ENCODE assay signal across 9 cellular contexts in the genomic region with DNA sequence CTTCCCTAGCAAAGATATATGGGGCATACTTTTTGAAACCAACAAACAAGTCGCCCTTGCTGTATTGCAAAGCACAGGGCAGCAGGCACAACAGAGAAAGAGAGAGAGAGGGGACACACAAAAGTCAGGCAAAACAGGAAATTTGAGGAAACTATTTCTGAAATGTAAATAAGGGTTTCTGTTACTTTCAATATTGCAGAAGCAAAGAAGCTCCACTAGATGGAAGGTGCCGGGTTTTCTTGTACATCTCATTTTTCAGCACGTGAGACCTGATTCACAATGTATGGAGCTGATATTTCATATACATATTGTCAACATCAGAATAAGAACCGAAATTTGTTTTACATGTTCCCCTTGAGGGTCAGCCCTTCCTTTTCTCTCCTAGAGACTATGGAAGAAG.
A peak's percentile ranks its signal among the peaks of the same experiment; 100 is the strongest.
DNase-seq lines count a peak whose midpoint lies in the region; ATAC-seq lines count a peak whose summit lies in the region.
"Had no signal": no experiment of that assay in that cellular context is flagged by ENCODE, and none has a peak within 500 bp of the region (broad histone marks: within the 10 kb centered on the region; RNA-seq: fewer than 3 reads in every experiment).

No MANE protein-coding gene starts in this region.

- no peaks in the 10 kb centered on the region for H3K9me3 ChIP-seq in mesenchymal stem cell (ENCODE audit: control insufficient read depth, low read length)

- no peak overlapping the region for H3K4ac ChIP-seq in mesenchymal stem cell (ENCODE audit: low read depth in 1 of 2, low read length in 2 of 2)

- H3K27ac ChIP-seq in mesenchymal stem cell (ENCODE audit: low read length, poor library complexity, severe bottlenecking), result no peak overlapping the region

- no peak overlapping the region for H2AK5ac ChIP-seq in mesenchymal stem cell (ENCODE audit: low read length, severe bottlenecking)

- DNase-seq in CD1c-positive myeloid dendritic cell (ENCODE audit: extremely low spot score) (peak; percentile 43), mesenchymal stem cell (peak; percentile 22), NCI-H748 (lab: John Stamatoyannopoulos, UW; ENCODE audit: unreplicated experiment) (no peak), islet precursor cell (no peak)
- DNase-seq in activated CD4-positive, alpha-beta memory T cell treated with anti-CD3 and anti-CD28 coated beads for 36 hours, result no peak
- DNase-seq: NCI-H524 had no signal

- H3K18ac ChIP-seq in mesenchymal stem cell (ENCODE audit: low read depth in 1 of 2, low read length in 2 of 2), result no peak overlapping the region

- no peak overlapping the region for H3K9ac ChIP-seq in mesenchymal stem cell (ENCODE audit: low read length)

- H2BK120ac ChIP-seq in mesenchymal stem cell (ENCODE audit: low read depth, low read length), result no peak overlapping the region

- H4K8ac ChIP-seq in mesenchymal stem cell (ENCODE audit: low read length), result no peak overlapping the region

- H3K36me3 ChIP-seq in mesenchymal stem cell (ENCODE audit: control insufficient read depth in 1 of 2, insufficient read depth in 2 of 2, low read depth in 1 of 2, low read length in 2 of 2), result no peaks in the 10 kb centered on the region

- H2BK12ac ChIP-seq in mesenchymal stem cell (ENCODE audit: low read length in 2 of 2), result no peak overlapping the region

- no peak overlapping the region for H2AFZ ChIP-seq in mesenchymal stem cell (ENCODE audit: low read depth, low read length)

- H2BK5ac ChIP-seq in mesenchymal stem cell (ENCODE audit: low read depth, low read length, poor library complexity, severe bottlenecking), result no peak overlapping the region

- no peak overlapping the region for H2BK15ac ChIP-seq in mesenchymal stem cell (ENCODE audit: low read depth, poor library complexity, severe bottlenecking)

- H3K79me1 ChIP-seq in mesenchymal stem cell (replicated peaks; ENCODE audit: low read length, poor library complexity, severe bottlenecking), result peaks cover 13% of the 10 kb centered on the region

- H3K4me1 Mint-ChIP-seq in activated CD4-positive, alpha-beta memory T cell treated with anti-CD3 and anti-CD28 coated beads for 36 hours (ENCODE audit: low read depth), result peaks cover 94% of the 10 kb centered on the region

- no peak overlapping the region for H3K23ac ChIP-seq in mesenchymal stem cell (ENCODE audit: low read length in 2 of 2)

- peaks cover 3% of the 10 kb centered on the region for H3K36me3 Mint-ChIP-seq in activated CD4-positive, alpha-beta memory T cell treated with anti-CD3 and anti-CD28 coated beads for 36 hours

- peak overlapping the region; percentile 71 for H3K4me3 Mint-ChIP-seq in activated CD4-positive, alpha-beta memory T cell treated with anti-CD3 and anti-CD28 coated beads for 36 hours

- H4K91ac ChIP-seq in mesenchymal stem cell (ENCODE audit: low read length), result no peak overlapping the region

- H3K27me3 Mint-ChIP-seq in activated CD4-positive, alpha-beta memory T cell treated with anti-CD3 and anti-CD28 coated beads for 36 hours, result no peaks in the 10 kb centered on the region

- no peaks in the 10 kb centered on the region for H3K27me3 ChIP-seq in mesenchymal stem cell (ENCODE audit: control insufficient read depth in 1 of 2, insufficient read depth in 1 of 2, low read length in 2 of 2)

- H3K4me1 ChIP-seq in mesenchymal stem cell (ENCODE audit: control insufficient read depth, insufficient read depth, low read depth, low read length), result no peaks in the 10 kb centered on the region

- POLR2A ChIA-PET in activated CD4-positive, alpha-beta memory T cell treated with anti-CD3 and anti-CD28 coated beads for 36 hours (lab: Charles Lee), result interaction anchor here (1.6 to 2.3 kb wide), 2 partner anchors 34 to 35 kb away, joined by 5 to 8 read pairs; no protein-coding TSS in a partner anchor

- peak overlapping the region; percentile 90 for H3K27ac Mint-ChIP-seq in activated CD4-positive, alpha-beta memory T cell treated with anti-CD3 and anti-CD28 coated beads for 36 hours

- 73% methylated on average over 3 of the region's 4 CpGs for WGBS in mesenchymal stem cell

- no peak overlapping the region for H3K4me2 ChIP-seq in mesenchymal stem cell (ENCODE audit: low read length, poor library complexity, severe bottlenecking)

- intact Hi-C loops in activated CD4-positive, alpha-beta memory T cell treated with anti-CD3 and anti-CD28 coated beads for 36 hours (cut with micrococcal nuclease), result no loop called here

- CTCF ChIA-PET in activated CD4-positive, alpha-beta memory T cell treated with anti-CD3 and anti-CD28 coated beads for 36 hours (lab: Charles Lee), result interaction anchor here (1.6 to 1.7 kb wide), 2 partner anchors 30 to 130 kb away, joined by 4 to 5 read pairs; no protein-coding TSS in a partner anchor

- H3K9me3 Mint-ChIP-seq in activated CD4-positive, alpha-beta memory T cell treated with anti-CD3 and anti-CD28 coated beads for 36 hours, result no peaks in the 10 kb centered on the region

- H3K14ac ChIP-seq in mesenchymal stem cell (ENCODE audit: low read length in 2 of 2), result no peak overlapping the region

- H3K4me3 ChIP-seq in mesenchymal stem cell (ENCODE audit: insufficient read depth in 1 of 2, low read depth in 1 of 2, low read length in 2 of 2), result no peak overlapping the region

- peak; percentile 59 for ATAC-seq in HG02798 (IDR thresholded peaks at IDR 0.05; ENCODE audit: poor library complexity, unreplicated experiment)
- ATAC-seq in HG03571 (IDR thresholded peaks at IDR 0.05; ENCODE audit: unreplicated experiment), result no peak
- ATAC-seq in GM19328 (IDR thresholded peaks at IDR 0.05; ENCODE audit: unreplicated experiment), result no peak

Comparison
In these comparisons a context has a peak if more than half of its experiments do, and no peak if none do; other contexts are left out.
1. DNase-seq: peak in CD1c-positive myeloid dendritic cell (single experiment) and mesenchymal stem cell (single experiment); none in activated CD4-positive, alpha-beta memory T cell treated with anti-CD3 and anti-CD28 coated beads for 36 hours (single experiment), NCI-H748 (single experiment) and islet precursor cell (single experiment).